ENCODE assay signal across 29 cellular contexts in genomic region chr6:51792273-51793030, GRCh38.
"Had no signal": no experiment of that assay in that cellular context is flagged by ENCODE, and none has a peak within 500 bp of the region (broad histone marks: within the 10 kb centered on the region; RNA-seq: fewer than 3 reads in every experiment).

No MANE protein-coding gene starts in this region.

- H3K27ac ChIP-seq: body of pancreas, coronary artery, dorsolateral prefrontal cortex, heart right ventricle, left ventricle myocardium inferior, right atrium auricular region, uterus, VCaP had no signal

- H3K4me3 Mint-ChIP-seq: activated naive CD8-positive, alpha-beta T cell; activated T-cell treated with anti-CD3 and anti-CD28 coated beads, Interleukin-2, amount 50 U/mL, for 72 hours; natural killer cell treated with Interleukin-12 subunit alpha and Interleukin-12 subunit beta and Interleukin-15 and Interleukin-18, amount 100 ng/mL, for 72 hours; stimulated activated memory B cell treated with anti-CD40 and anti-IgM and Interleukin-4, amounts not matched to agents 10 μg/mL and 1 μg/mL and 100 μg/mL, for 72 hours; stimulated activated naive CD8-positive, alpha-beta T cell treated with anti-CD3 and anti-CD28 coated beads, Interleukin-15, amount 100 ng/mL, for 72 hours; T-helper 2 cell treated with Interferon-gamma antibody and Interleukin-4, amounts not matched to agents 5 μg/mL and 100 μg/mL, for 36 hours; type B pancreatic cell had no signal

- H3K4me3 ChIP-seq: body of pancreas, coronary artery, dorsolateral prefrontal cortex, heart right ventricle, left ventricle myocardium inferior, lung, mucosa of descending colon, right atrium auricular region, smooth muscle cell, uterus had no signal

- H3K27me3 ChIP-seq: body of pancreas, dorsolateral prefrontal cortex, heart right ventricle, right atrium auricular region, uterus had no signal

- H3K4me1 ChIP-seq: body of pancreas, heart right ventricle, left ventricle myocardium inferior, right atrium auricular region, uterus had no signal

- H3K36me3 ChIP-seq: heart right ventricle, left ventricle myocardium inferior, right atrium auricular region, uterus had no signal

- H3K4me1 Mint-ChIP-seq: stimulated activated memory B cell treated with anti-CD40 and anti-IgM and Interleukin-4, amounts not matched to agents 10 μg/mL and 1 μg/mL and 100 μg/mL, for 72 hours; stimulated activated naive CD8-positive, alpha-beta T cell treated with anti-CD3 and anti-CD28 coated beads, Interleukin-15, amount 100 ng/mL, for 72 hours had no signal

- DNase-seq: activated CD4-positive, alpha-beta T cell treated with anti-CD3 and anti-CD28 coated beads for 4 hours; activated CD4-positive, alpha-beta T cell treated with anti-CD3 and anti-CD28 coated beads, Interleukin-2, amount 50 U/mL, for 4 hours; activated naive CD4-positive, alpha-beta T cell treated with Interleukin-2 at 50 U/mL for 16 hours; activated T-cell treated with anti-CD3 and anti-CD28 coated beads for 4 hours; activated T-cell treated with anti-CD3 and anti-CD28 coated beads, Interleukin-2, amount 50 U/mL, for 72 hours; anterior cingulate cortex; body of pancreas; dorsolateral prefrontal cortex; effector memory CD4-positive, alpha-beta T cell; foreskin fibroblast; heart right ventricle; left ventricle myocardium inferior; mucosa of descending colon; stimulated activated CD4-positive, alpha-beta T cell treated with anti-CD3 and anti-CD28 coated beads, Interleukin-1b, Interleukin-23, amount 100 ng/mL, for 48 hours; stimulated activated CD4-positive, alpha-beta T cell treated with anti-CD3 and anti-CD28 coated beads, Interleukin-4, amount 100 ng/mL, for 4 hours; stimulated activated CD8-positive, alpha-beta memory T cell treated with anti-CD3 and anti-CD28 coated beads, Interleukin-4, amount 100 ng/mL, for 48 hours; stimulated activated naive CD8-positive, alpha-beta T cell treated with anti-CD3 and anti-CD28 coated beads, Interleukin-15, amount 100 ng/mL, for 72 hours; substantia nigra; uterus had no signal

- ATAC-seq: activated T-cell treated with anti-CD3 and anti-CD28 coated beads, Interleukin-2, amount 50 U/mL, for 72 hours; body of pancreas; heart right ventricle; mucosa of descending colon; natural killer cell treated with Interleukin-12 subunit alpha and Interleukin-12 subunit beta and Interleukin-15 and Interleukin-18, amount 100 ng/mL, for 72 hours; stimulated activated memory B cell treated with anti-CD40 and anti-IgM and Interleukin-4, amounts not matched to agents 10 μg/mL and 1 μg/mL and 100 μg/mL, for 72 hours; stimulated activated naive CD8-positive, alpha-beta T cell treated with anti-CD3 and anti-CD28 coated beads, Interleukin-15, amount 100 ng/mL, for 72 hours had no signal

- H3K36me3 Mint-ChIP-seq: activated naive CD8-positive, alpha-beta T cell; stimulated activated memory B cell treated with anti-CD40 and anti-IgM and Interleukin-4, amounts not matched to agents 10 μg/mL and 1 μg/mL and 100 μg/mL, for 72 hours; type B pancreatic cell had no signal

- H3K9me3 ChIP-seq: mucosa of descending colon, uterus had no signal

- H3K27ac Mint-ChIP-seq: activated naive CD8-positive, alpha-beta T cell; activated T-cell treated with anti-CD3 and anti-CD28 coated beads, Interleukin-2, amount 50 U/mL, for 72 hours; natural killer cell treated with Interleukin-12 subunit alpha and Interleukin-12 subunit beta and Interleukin-15 and Interleukin-18, amount 100 ng/mL, for 72 hours; stimulated activated memory B cell treated with anti-CD40 and anti-IgM and Interleukin-4, amounts not matched to agents 10 μg/mL and 1 μg/mL and 100 μg/mL, for 72 hours; T-helper 2 cell treated with Interferon-gamma antibody and Interleukin-4, amounts not matched to agents 5 μg/mL and 100 μg/mL, for 36 hours; type B pancreatic cell had no signal

- H3K27me3 Mint-ChIP-seq: activated naive CD8-positive, alpha-beta T cell; natural killer cell treated with Interleukin-12 subunit alpha and Interleukin-12 subunit beta and Interleukin-15 and Interleukin-18, amount 100 ng/mL, for 72 hours; stimulated activated memory B cell treated with anti-CD40 and anti-IgM and Interleukin-4, amounts not matched to agents 10 μg/mL and 1 μg/mL and 100 μg/mL, for 72 hours; stimulated activated naive CD8-positive, alpha-beta T cell treated with anti-CD3 and anti-CD28 coated beads, Interleukin-15, amount 100 ng/mL, for 72 hours had no signal
